In genomic region chr1:208302702-208303101, GRCh38 we compare ENCODE assay signal across 14 cellular contexts. TPM values are rescaled to one million over a fixed set of nuclear protein-coding genes. Genes with fewer than 3 reads are reported as not detected.
DNase-seq lines count a peak whose midpoint lies in the region; ATAC-seq and TF ChIP-seq lines count a peak whose summit lies in the region.
"Had no signal": no experiment of that assay in that cellular context is flagged by ENCODE, and none has a peak within 500 bp of the region (broad histone marks: within the 10 kb centered on the region; RNA-seq: fewer than 3 reads in every experiment).

No MANE protein-coding gene starts in this region.

- no peak overlapping the region for H3K27ac Mint-ChIP-seq in stimulated activated effector memory CD8-positive, alpha-beta T cell treated with anti-CD3 and anti-CD28 coated beads, Interleukin-12 subunit alpha, Interleukin-12 subunit beta, amount 100 ng/mL, for 72 hours
- H3K27ac Mint-ChIP-seq: CD14-positive monocyte; CD8-positive, alpha-beta memory T cell had no signal

- no peak overlapping the region for H3K27ac ChIP-seq in lung (ENCODE audit: low read depth in 1 of 2, low read length in 1 of 2)
- H3K27ac ChIP-seq: 22Rv1 had no signal

- no peaks in the 10 kb centered on the region for H3K9me3 Mint-ChIP-seq in stimulated activated effector memory CD8-positive, alpha-beta T cell treated with anti-CD3 and anti-CD28 coated beads, Interleukin-12 subunit alpha, Interleukin-12 subunit beta, amount 100 ng/mL, for 72 hours
- H3K9me3 Mint-ChIP-seq: CD14-positive monocyte had no signal

- ATAC-seq in lung (ENCODE audit: insufficient read depth, low FRiP score) (no peak), GM18498 (IDR thresholded peaks at IDR 0.05; ENCODE audit: unreplicated experiment) (no peak)
- ATAC-seq in stimulated activated effector memory CD8-positive, alpha-beta T cell treated with anti-CD3 and anti-CD28 coated beads, Interleukin-12 subunit alpha, Interleukin-12 subunit beta, amount 100 ng/mL, for 72 hours: peak; percentile 21

- H3K4me1 Mint-ChIP-seq in stimulated activated effector memory CD8-positive, alpha-beta T cell treated with anti-CD3 and anti-CD28 coated beads, Interleukin-12 subunit alpha, Interleukin-12 subunit beta, amount 100 ng/mL, for 72 hours: no peaks in the 10 kb centered on the region
- H3K4me1 Mint-ChIP-seq: CD14-positive monocyte; CD8-positive, alpha-beta memory T cell had no signal

- no peak overlapping the region for H3K4me3 ChIP-seq in lung

- H3K36me3 Mint-ChIP-seq in stimulated activated effector memory CD8-positive, alpha-beta T cell treated with anti-CD3 and anti-CD28 coated beads, Interleukin-12 subunit alpha, Interleukin-12 subunit beta, amount 100 ng/mL, for 72 hours: no peaks in the 10 kb centered on the region
- H3K36me3 Mint-ChIP-seq: CD14-positive monocyte; CD8-positive, alpha-beta memory T cell had no signal

- H3K4me3 Mint-ChIP-seq in stimulated activated effector memory CD8-positive, alpha-beta T cell treated with anti-CD3 and anti-CD28 coated beads, Interleukin-12 subunit alpha, Interleukin-12 subunit beta, amount 100 ng/mL, for 72 hours: no peak overlapping the region
- H3K4me3 Mint-ChIP-seq: CD14-positive monocyte; CD8-positive, alpha-beta memory T cell had no signal

- no peaks in the 10 kb centered on the region for H3K9me3 ChIP-seq in lung (ENCODE audit: control insufficient read depth in 2 of 2, insufficient read depth in 1 of 2, low read length in 1 of 2)
- H3K9me3 ChIP-seq: Caco-2 had no signal

- DNase-seq in NCI-H748 (lab: John Stamatoyannopoulos, UW; ENCODE audit: unreplicated experiment) (peak; percentile 17), NCI-H748 treated with DMSO at 0.1 percent for 48 hours (lab: John Stamatoyannopoulos, UW) (no peak), lung (ENCODE audit: low spot score) (peak; percentile 31), activated gamma-delta T cell treated with Interleukin-2 at 50 U/mL for 16 hours (no peak)
- DNase-seq in stimulated activated effector memory CD8-positive, alpha-beta T cell treated with anti-CD3 and anti-CD28 coated beads, Interleukin-12 subunit alpha, Interleukin-12 subunit beta, amount 100 ng/mL, for 72 hours (ENCODE audit: low spot score in 2 of 2): no peak
- DNase-seq in activated CD4-positive, alpha-beta T cell treated with anti-CD3 and anti-CD28 coated beads, Interleukin-2, amount 50 U/mL, for 48 hours: no peak
- DNase-seq: Caco-2; CD8-positive, alpha-beta memory T cell; DND-41; GDM1; HCEC 1CT had no signal

- H3K36me3 ChIP-seq in lung (ENCODE audit: control insufficient read depth in 2 of 2, insufficient read depth in 2 of 2, low read length in 2 of 2): no peaks in the 10 kb centered on the region

- peaks cover 0 to 4% of the 10 kb centered on the region in 2 donors for H3K4me1 ChIP-seq in lung (ENCODE audit: control insufficient read depth in 2 of 2, insufficient read depth in 2 of 2, low read length in 2 of 2)
- H3K4me1 ChIP-seq: Caco-2 had no signal

- TF ChIP-seq CTCF in lung (IDR thresholded peaks at IDR 0.05; ENCODE audit: control extremely low read depth, extremely low read depth): no peak

- H3K27me3 ChIP-seq in lung (ENCODE audit: control insufficient read depth, insufficient read depth): no peaks in the 10 kb centered on the region

- 62 to 100% methylated on average over 2 of the region's 2 CpGs for WGBS in lung, 2 donors

RNA-seq across cellular contexts. Expression of gene PLXNA2, which starts 58.5 kb away (rescaled TPM):
- 100 to 1,000 TPM in 1 of 2 donors, 10 to 100 TPM in 1; 37.7 to 118 TPM for total RNA-seq in lung
- polyA plus RNA-seq in lung: 10 to 100 TPM; 13.2 to 27.6 TPM

Comparison
In these comparisons a context has a peak if more than half of its experiments do, and no peak if none do; other contexts are left out.
1. DNase-seq: peak in NCI-H748 (single experiment) and lung (single experiment); none in NCI-H748 treated with DMSO at 0.1 percent for 48 hours (single experiment), stimulated activated effector memory CD8-positive, alpha-beta T cell treated with anti-CD3 and anti-CD28 coated beads, Interleukin-12 subunit alpha, Interleukin-12 subunit beta, amount 100 ng/mL, for 72 hours (0 of 2), activated gamma-delta T cell treated with Interleukin-2 at 50 U/mL for 16 hours (single experiment) and activated CD4-positive, alpha-beta T cell treated with anti-CD3 and anti-CD28 coated beads, Interleukin-2, amount 50 U/mL, for 48 hours (0 of 2).